ENCODE assay signal across 7 cellular contexts in genomic region chr2:78614747-78615146, GRCh38.
"Had no signal": no experiment of that assay in that cellular context is flagged by ENCODE, and none has a peak within 500 bp of the region (broad histone marks: within the 10 kb centered on the region; RNA-seq: fewer than 3 reads in every experiment).

No MANE protein-coding gene starts in this region.

- H3K4me2 ChIP-seq: KMS-11 had no signal

- FAIRE-seq: HTR-8/SVneo, K562 had no signal

- H3K9ac ChIP-seq: KMS-11 had no signal

- H3K4me3 ChIP-seq: K562 had no signal

- ATAC-seq: K562 had no signal

- H3K27ac ChIP-seq: HL-60, KMS-11 had no signal

- DNase-seq: IMR-90, KBM-7, KG1 had no signal
